3 cellular contexts compared by ENCODE assay signal in the genomic region with DNA sequence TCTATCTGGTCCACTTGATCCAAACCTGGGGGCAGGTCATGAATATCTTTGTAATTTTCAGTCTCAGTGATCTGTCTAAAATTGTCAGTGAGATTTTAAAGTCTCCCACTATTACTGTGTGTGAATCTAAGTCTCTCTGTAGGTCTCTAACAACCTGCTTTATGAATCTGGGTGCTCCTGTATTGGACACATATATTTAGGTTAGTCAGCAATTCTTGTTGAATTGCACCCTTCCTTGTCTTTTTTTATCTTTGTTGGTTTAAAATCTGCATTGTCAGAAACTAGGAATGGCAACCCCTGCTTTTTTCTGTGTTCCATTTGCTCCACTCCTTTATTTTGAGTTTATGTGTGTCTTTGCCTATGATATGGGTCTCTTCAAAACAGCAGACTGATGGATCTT.
TF ChIP-seq lines count a peak whose summit lies in the region.

No MANE protein-coding gene starts in this region.

TF ChIP-seq in HepG2, 621 proteins besides CTCF, POLR2A, EP300 and RAD21:
- peak; percentile 71 to 80 for TF ChIP-seq MAFK (conservative IDR thresholded peaks at IDR 0.05 in 1 of 2, IDR thresholded peaks at IDR 0.05 in 1 of 2; ENCODE audit: low read length in 2 of 2)
- peak; percentile 61; the same call in 1 of the 2 replicates for TF ChIP-seq MAFF (IDR thresholded peaks at IDR 0.05; ENCODE audit: low read depth, low read length)
- TF ChIP-seq ELF4 (CRISPR knock-in tag; IDR thresholded peaks at IDR 0.05; ENCODE audit: borderline replicate concordance), result no peak
TF ChIP-seq in HepG2: peak in this region for 2.

TF ChIP-seq in HEK293, 187 proteins besides CTCF, POLR2A, EP300 and RAD21:
- TF ChIP-seq SETDB1 (IDR thresholded peaks at IDR 0.05; ENCODE audit: insufficient read length, low read length) (peak; percentile 71), GLIS1 (tag by site-specific recombination; IDR thresholded peaks at IDR 0.05) (no peak)
TF ChIP-seq in HEK293: peak in this region for 1.

TF ChIP-seq in IMR-90, 13 proteins besides CTCF, POLR2A, EP300 and RAD21:
- TF ChIP-seq MAFK (IDR thresholded peaks at IDR 0.05; ENCODE audit: low read depth, low read length) (peak; percentile 73), RCOR1 (IDR thresholded peaks at IDR 0.05; ENCODE audit: insufficient replicate concordance, low read length) (no peak)
TF ChIP-seq in IMR-90: peak in this region for 1.
